In genomic region chr11:69525516-69526452, GRCh38 we compare ENCODE assay signal across 2 cellular contexts.
TF ChIP-seq lines count a peak whose summit lies in the region.

No MANE protein-coding gene starts in this region.

TF ChIP-seq in GM23338, 12 proteins besides CTCF, POLR2A, EP300 and RAD21:
- no peak for TF ChIP-seq ETS1 (IDR thresholded peaks at IDR 0.05)
- no peak for TF ChIP-seq NANOG (IDR thresholded peaks at IDR 0.05; ENCODE audit: borderline replicate concordance)
- TF ChIP-seq ZNF114 (CRISPR knock-in tag; IDR thresholded peaks at IDR 0.05): no peak
- no peak for TF ChIP-seq ZNF462 (CRISPR knock-in tag; IDR thresholded peaks at IDR 0.05)
- TF ChIP-seq EZH2phosphoT487 (IDR thresholded peaks at IDR 0.05; ENCODE audit: unreplicated experiment): no peak
- no peak for TF ChIP-seq STAT1 (IDR thresholded peaks at IDR 0.05; ENCODE audit: unreplicated experiment)
- no peak for TF ChIP-seq ZNF331 (CRISPR knock-in tag; IDR thresholded peaks at IDR 0.05; ENCODE audit: low read depth)
- no peak for TF ChIP-seq JUNB (IDR thresholded peaks at IDR 0.05; ENCODE audit: unreplicated experiment)
- no peak for TF ChIP-seq EZH2 (IDR thresholded peaks at IDR 0.05; ENCODE audit: low read depth, unreplicated experiment)
- no peak for TF ChIP-seq POLR2AphosphoS5 (IDR thresholded peaks at IDR 0.05; ENCODE audit: low read depth)
- TF ChIP-seq CREB1 (CRISPR knock-in tag; IDR thresholded peaks at IDR 0.05; ENCODE audit: low read depth): no peak
- TF ChIP-seq REST (IDR thresholded peaks at IDR 0.05; ENCODE audit: unreplicated experiment): no peak

TF ChIP-seq in HCT116, 20 proteins besides CTCF, POLR2A, EP300 and RAD21:
- TF ChIP-seq FOSL1 (IDR thresholded peaks at IDR 0.05; ENCODE audit: low read depth) (no peak), ELF1 (IDR thresholded peaks at IDR 0.05; ENCODE audit: borderline replicate concordance, low read depth) (no peak), YY1 (IDR thresholded peaks at IDR 0.05; ENCODE audit: extremely low read depth, insufficient replicate concordance, low read depth, low read length) (no peak), TCF7L2 (IDR thresholded peaks at IDR 0.05; ENCODE audit: borderline replicate concordance, extremely low read depth, insufficient read depth, insufficient read length) (no peak), ZBTB33 (IDR thresholded peaks at IDR 0.05; ENCODE audit: extremely low read depth, insufficient replicate concordance, low read length) (no peak), SIN3A (IDR thresholded peaks at IDR 0.05; ENCODE audit: low read depth) (no peak), REST (IDR thresholded peaks at IDR 0.05; ENCODE audit: low read depth) (no peak), JUND (IDR thresholded peaks at IDR 0.05) (no peak), SP1 (IDR thresholded peaks at IDR 0.05; ENCODE audit: low read depth) (no peak), SRF (IDR thresholded peaks at IDR 0.05; ENCODE audit: low read depth) (no peak)
